Comparison of ENCODE assay signal across 22 cellular contexts in genomic region chr4:54654753-54655152, GRCh38. TPM values are rescaled to one million over a fixed set of nuclear protein-coding genes. Genes with fewer than 3 reads are reported as not detected.
DNase-seq lines count a peak whose midpoint lies in the region; ATAC-seq, FAIRE-seq and TF ChIP-seq lines count a peak whose summit lies in the region.
"Had no signal": no experiment of that assay in that cellular context is flagged by ENCODE, and none has a peak within 500 bp of the region (broad histone marks: within the 10 kb centered on the region; RNA-seq: fewer than 3 reads in every experiment).

No MANE protein-coding gene starts in this region.

- peaks cover 28% of the 10 kb centered on the region for H3K4me1 Mint-ChIP-seq in WTC11

- H4K8ac ChIP-seq in H1 (ENCODE audit: extremely low read depth, insufficient read depth, low read length): no peak overlapping the region

- no peak overlapping the region for H3K4me2 ChIP-seq in H1 (ENCODE audit: insufficient read depth in 1 of 2, low read depth in 2 of 2, low read length in 2 of 2)
- H3K4me2 ChIP-seq in OCI-LY7 (ENCODE audit: low read length): no peak overlapping the region
- H3K4me2 ChIP-seq: BLaER1 treated with 17β-estradiol and CSF1 and Interleukin-3, amounts not matched to agents 10 nM and 100 nM had no signal

- H2AFZ ChIP-seq in H1 (ENCODE audit: low read length) (no peak overlapping the region), OCI-LY7 (ENCODE audit: low read length) (no peak overlapping the region)

- H3K36me3 ChIP-seq in H1 (ENCODE audit: control insufficient read depth in 2 of 4, insufficient read depth in 4 of 4, low read length in 3 of 4) (no peaks in the 10 kb centered on the region), OCI-LY7 (ENCODE audit: insufficient read depth, low read length) (no peaks in the 10 kb centered on the region)
- H3K36me3 ChIP-seq: BLaER1 treated with 17β-estradiol and CSF1 and Interleukin-3, amounts not matched to agents 10 nM and 100 nM had no signal

- no peak overlapping the region for H2BK15ac ChIP-seq in H1 (ENCODE audit: low read length)

- CTCF ChIA-PET in WTC11 (lab: Charles Lee) (no interaction called here), H1 (lab: Charles Lee; ENCODE audit: partially characterized antibody) (interaction anchor here (1.1 to 1.3 kb wide), 2 partner anchors 22 kb away, joined by 3 read pairs; no protein-coding TSS in a partner anchor), OCI-LY7 (lab: Charles Lee; ENCODE audit: unreplicated experiment) (no interaction called here)

- BruUV-seq in OCI-LY7 (replicated peaks; lab: Mats Ljungman, UMichigan): no TSS peak

- WGBS in H1 (ENCODE audit: extremely low coverage in 1 of 2, insufficient coverage in 1 of 2, insufficient read length in 1 of 2, insufficient replicate concordance in 2 of 2, low coverage in 1 of 2, low lambda C conversion rate in 2 of 2, missing lambda C conversion rate in 1 of 2), 2 experiments: 71% methylated on average over 4 of the region's 4 CpGs; no CpG with 5 or more reads in 1 of the 2 experiments

- H3K9me2 ChIP-seq in OCI-LY7 (ENCODE audit: insufficient read depth, low read length): no peaks in the 10 kb centered on the region

- H2BK20ac ChIP-seq in H1 (ENCODE audit: low read length): no peak overlapping the region

- H4K91ac ChIP-seq in H1 (replicated peaks; ENCODE audit: insufficient read length, low read length): no peak overlapping the region

- intact Hi-C loops in OCI-LY7 (cut with micrococcal nuclease; ENCODE audit: unreplicated experiment): no loop called here

- no peak overlapping the region for H2BK5ac ChIP-seq in H1 (ENCODE audit: low read depth, low read length)

- H3K18ac ChIP-seq in H1 (ENCODE audit: extremely low read depth, low read length): no peak overlapping the region

- H3K27ac Mint-ChIP-seq in WTC11: no peak overlapping the region
- H3K27ac Mint-ChIP-seq: B cell; CD4-positive, alpha-beta T cell; CD8-positive, alpha-beta T cell had no signal

- POLR2A ChIA-PET in WTC11 (lab: Charles Lee) (no interaction called here), H1 (lab: Charles Lee; ENCODE audit: partially characterized antibody) (no interaction called here), OCI-LY7 (lab: Charles Lee) (no interaction called here)

- DNase-seq in WTC11 (ENCODE audit: low spot score) (no peak), H1 (ENCODE audit: low read depth in 1 of 2, low spot score in 2 of 2) (peak in 1 of 2 experiments; percentile 22), OCI-LY7 (ENCODE audit: low spot score) (no peak)
- no peak for DNase-seq in activated CD4-positive, alpha-beta T cell treated with anti-CD3 and anti-CD28 coated beads for 4 hours
- DNase-seq: 8988T; AML-193; Caco-2; Calu3; CD4-positive, alpha-beta T cell; CD8-positive, alpha-beta T cell; DMS79 treated with DMSO at 0.1 percent for 48 hours; GF-D8 had no signal

- H3K4ac ChIP-seq in H1 (replicated peaks; ENCODE audit: insufficient read length, low read depth, low read length): no peak overlapping the region

- peaks cover 19% of the 10 kb centered on the region for H3K23me2 ChIP-seq in H1 (ENCODE audit: low read depth, low read length)

- H3K4me3 ChIP-seq in H1 (ENCODE audit: extremely low read depth in 1 of 4, insufficient read depth in 2 of 4, low read depth in 3 of 4, low read length in 4 of 4) (no peak overlapping the region), OCI-LY7 (ENCODE audit: low read depth, low read length, poor library complexity, severe bottlenecking) (no peak overlapping the region)
- H3K4me3 ChIP-seq: BLaER1 treated with 17β-estradiol and CSF1 and Interleukin-3, amounts not matched to agents 10 nM and 100 nM had no signal

- TF ChIP-seq RAD21 in Ishikawa (IDR thresholded peaks at IDR 0.05; ENCODE audit: low read depth): no peak
- no peak for TF ChIP-seq RAD21 in H1 (IDR thresholded peaks at IDR 0.05 in 1 of 2, conservative IDR thresholded peaks at IDR 0.05 in 1 of 2; ENCODE audit: low read depth in 2 of 2, low read length in 2 of 2)

- H3K56ac ChIP-seq in H1 (replicated peaks; ENCODE audit: insufficient read length, low read depth, low read length): no peak overlapping the region

- peaks cover 1 to 23% (median 17%) of the 10 kb centered on the region in 4 experiments for H3K27me3 ChIP-seq in H1 (replicated peaks in 1 of 4; ENCODE audit: control insufficient read depth in 3 of 4, extremely low read depth in 1 of 4, insufficient read depth in 3 of 4, low read length in 3 of 4)

- no peak for TF ChIP-seq POLR2A in H1 (IDR thresholded peaks at IDR 0.05; ENCODE audit: control extremely low read depth in 1 of 2, low read depth in 2 of 2, low read length in 2 of 2)
- no peak for TF ChIP-seq POLR2A in GM18505 (IDR thresholded peaks at IDR 0.05; ENCODE audit: borderline replicate concordance, extremely low read depth, insufficient read depth, insufficient read length)

- TF ChIP-seq CTCF in WTC11 (IDR thresholded peaks at IDR 0.05) (no peak), H1 (IDR thresholded peaks at IDR 0.05; ENCODE audit: control extremely low read depth in 1 of 3, insufficient read depth in 1 of 3, low read depth in 1 of 3, low read length in 3 of 3) (no peak), OCI-LY7 (conservative IDR thresholded peaks at IDR 0.05; ENCODE audit: low read length) (no peak)

- no peaks in the 10 kb centered on the region for H3K9me3 Mint-ChIP-seq in WTC11
- H3K9me3 Mint-ChIP-seq: CD4-positive, alpha-beta T cell; CD8-positive, alpha-beta T cell had no signal

- TF ChIP-seq EP300 in Ishikawa (IDR thresholded peaks at IDR 0.05; ENCODE audit: borderline replicate concordance) (no peak), H1 (IDR thresholded peaks at IDR 0.05; ENCODE audit: borderline replicate concordance in 1 of 2, low read depth in 2 of 2, low read length in 2 of 2) (no peak)

- no peak overlapping the region for H2AK5ac ChIP-seq in H1 (ENCODE audit: low read depth, low read length)

- H3K9me3 ChIP-seq in H1 (ENCODE audit: insufficient read depth in 2 of 2, low read depth in 1 of 2, low read length in 1 of 2) (no peaks in the 10 kb centered on the region), OCI-LY7 (ENCODE audit: low read length) (no peaks in the 10 kb centered on the region)
- H3K9me3 ChIP-seq: BLaER1 treated with 17β-estradiol and CSF1 and Interleukin-3, amounts not matched to agents 10 nM and 100 nM; Caco-2 had no signal

- no peak for FAIRE-seq in H1 (lab: Jason Lieb, UNC)
- FAIRE-seq: A204.1, D721Med, G401.6, GM12891, GM18507 had no signal

- no peak overlapping the region for H2BK120ac ChIP-seq in H1 (replicated peaks; ENCODE audit: low read depth, low read length)

- no peak overlapping the region for H4K5ac ChIP-seq in H1 (ENCODE audit: insufficient read length, low read depth, low read length)

- H4K20me1 ChIP-seq in H1 (replicated peaks in 1 of 2; ENCODE audit: control insufficient read depth in 1 of 2, insufficient read depth in 2 of 2, low read length in 2 of 2) (peaks cover under 1 to 2% of the 10 kb centered on the region in 2 experiments), OCI-LY7 (ENCODE audit: insufficient read depth, low read length) (no peaks in the 10 kb centered on the region)

- H3K4me1 ChIP-seq in H1 (replicated peaks in 1 of 4; ENCODE audit: control insufficient read depth in 3 of 4, insufficient read depth in 4 of 4, low read length in 3 of 4) (peaks cover 0 to 2% (median 1%) of the 10 kb centered on the region in 4 experiments; a peak in 4 of 7 replicates), OCI-LY7 (ENCODE audit: insufficient read depth, low read length, poor library complexity, severe bottlenecking) (no peaks in the 10 kb centered on the region)
- H3K4me1 ChIP-seq: Caco-2 had no signal

- H3K27ac ChIP-seq in H1 (ENCODE audit: low read depth, low read length): no peak overlapping the region
- H3K27ac ChIP-seq in OCI-LY7 (ENCODE audit: low read depth, low read length, poor library complexity, severe bottlenecking): no peak overlapping the region
- H3K27ac ChIP-seq: BLaER1 treated with 17β-estradiol and CSF1 and Interleukin-3, amounts not matched to agents 10 nM and 100 nM; C4-2B had no signal

- ATAC-seq in WTC11: no peak
- ATAC-seq in GM18505 (IDR thresholded peaks at IDR 0.05; ENCODE audit: unreplicated experiment): no peak
- ATAC-seq: CD8-positive, alpha-beta T cell had no signal

- no peaks in the 10 kb centered on the region for H3K36me3 Mint-ChIP-seq in WTC11
- H3K36me3 Mint-ChIP-seq: CD8-positive, alpha-beta T cell had no signal

- no peak overlapping the region for H3K4me3 Mint-ChIP-seq in WTC11
- H3K4me3 Mint-ChIP-seq: B cell; CD8-positive, alpha-beta T cell had no signal

- H3K79me1 ChIP-seq in H1 (ENCODE audit: low read depth, low read length): no peaks in the 10 kb centered on the region

- H3K9ac ChIP-seq in H1 (replicated peaks in 1 of 4; ENCODE audit: extremely low read depth in 1 of 4, low read depth in 3 of 4, low read length in 3 of 4): no peak overlapping the region
- H3K9ac ChIP-seq: BLaER1 treated with 17β-estradiol and CSF1 and Interleukin-3, amounts not matched to agents 10 nM and 100 nM had no signal

- H2BK12ac ChIP-seq in H1 (ENCODE audit: low read depth, low read length): no peak overlapping the region

- H3K79me2 ChIP-seq in H1 (ENCODE audit: control insufficient read depth in 1 of 2, insufficient read depth in 2 of 2, low read length in 2 of 2) (0 out of 4 replicates have a peak, but pooled peaks cover 0 to 2% of the 10 kb centered on the region in 2 experiments), OCI-LY7 (ENCODE audit: insufficient read depth, low read depth, low read length) (no peaks in the 10 kb centered on the region)

- H3K14ac ChIP-seq in H1 (ENCODE audit: insufficient read length): no peak overlapping the region

- H3K27me3 Mint-ChIP-seq in WTC11 (ENCODE audit: low read depth): peaks cover 48% of the 10 kb centered on the region

- no peak overlapping the region for H3K23ac ChIP-seq in H1 (ENCODE audit: insufficient read length)

TF ChIP-seq in WTC11, 78 proteins besides CTCF, POLR2A, EP300 and RAD21 (continues in another document):
- TF ChIP-seq ZBTB21 (CRISPR knock-in tag; IDR thresholded peaks at IDR 0.05; ENCODE audit: borderline replicate concordance): no peak
- TF ChIP-seq SMAD4 (CRISPR knock-in tag; IDR thresholded peaks at IDR 0.05): no peak

RNA-seq across cellular contexts. Expression of gene KIT, which starts 3.0 kb away (rescaled TPM):
- total RNA-seq in WTC11 (2021) (20.3 to 23.3 TPM (median 20.3 TPM) in 3 replicates), OCI-LY7 (2022) (not detected in 2 replicates)
- 24.8 and 27.7 TPM in 2 replicates for total RNA-seq in H1 (2021; fragmentation: NEBNext Ultra II Directional; extraction: Animal tissue kit (Norgen Biotek cat#: 25700))
- polyA plus RNA-seq in H1 (2011; rRNA removed): 10.2 and 14.4 TPM in 2 replicates
- 15.5 TPM for polyA plus RNA-seq in H1 (2011; cell fraction: cytosol; rRNA removed)
- 14.3 TPM for polyA plus RNA-seq in H1 (2011; cell fraction: nucleus; rRNA removed)
- polyA plus RNA-seq in H1 (2012, experiment 1 of 2): 13.2 to 19.5 TPM (median 15.7 TPM) in 4 replicates
- 0.83 TPM for polyA plus RNA-seq in H1 (2012, experiment 2 of 2)
- polyA plus RNA-seq in H1 (2013, experiment 1 of 2): 27.9 TPM
- 27.5 TPM for polyA plus RNA-seq in H1 (2013, experiment 2 of 2)
- polyA minus RNA-seq in H1 (2011; rRNA and poly(A)+ RNA removed): 48.1 and 68.2 TPM in 2 replicates
- 23.2 TPM for polyA minus RNA-seq in H1 (2011; cell fraction: cytosol; rRNA and poly(A)+ RNA removed)
- polyA minus RNA-seq in H1 (2011; cell fraction: nucleus; rRNA and poly(A)+ RNA removed): 34.8 TPM
- total RNA-seq in OCI-LY7 (2014; rRNA removed; shearing (Covaris generic)): not detected in 2 replicates
- total RNA-seq: B cell, Calu3 had no signal

Comparison
In these comparisons a context has a peak if more than half of its experiments do, and no peak if none do; other contexts are left out.
1. RNA of gene KIT, which starts 3.0 kb away (total RNA-seq): 24.8 to 27.7 TPM in H1 and 20.3 to 23.3 TPM in WTC11; not detected in OCI-LY7; every median in the first group is over 10 times any median in the second.